In the genomic region with DNA sequence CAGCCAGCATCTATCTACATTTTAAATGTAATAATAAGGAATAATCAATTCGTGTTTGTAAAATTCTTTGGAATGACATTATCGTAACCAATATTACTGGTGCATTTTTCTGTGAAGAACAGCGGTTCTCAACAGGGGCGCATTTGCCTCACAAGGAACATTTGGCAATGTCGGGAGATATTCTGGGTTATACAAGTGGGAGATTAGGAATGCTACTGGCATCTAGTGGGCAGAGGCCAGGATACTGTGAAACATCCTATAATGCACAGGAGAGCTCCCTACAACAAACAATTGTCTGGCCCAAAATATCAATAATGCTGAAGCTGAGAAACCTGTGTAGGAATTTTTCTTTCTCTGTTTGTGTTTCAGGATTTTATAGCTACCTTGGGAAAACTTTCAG, we compare ENCODE assay signal across 18 cellular contexts. TPM values are rescaled to one million over a fixed set of nuclear protein-coding genes. Genes with fewer than 3 reads are reported as not detected.
DNase-seq lines count a peak whose midpoint lies in the region; ATAC-seq, FAIRE-seq and TF ChIP-seq lines count a peak whose summit lies in the region.
"Had no signal": no experiment of that assay in that cellular context is flagged by ENCODE, and none has a peak within 500 bp of the region (broad histone marks: within the 10 kb centered on the region; RNA-seq: fewer than 3 reads in every experiment).

No MANE protein-coding gene starts in this region.

- peaks cover 11 to 18% of the 10 kb centered on the region in 2 experiments for H3K4me1 Mint-ChIP-seq in H9
- H3K4me1 Mint-ChIP-seq: activated naive CD8-positive, alpha-beta T cell treated with anti-CD3 and anti-CD28 coated beads, Interleukin-2, amount 10 ng/mL, durations not matched to agents 7 days and 5 days had no signal

- no peak overlapping the region for H2BK120ac ChIP-seq in H9 (ENCODE audit: low read depth, low read length, poor library complexity, severe bottlenecking)

- no peak overlapping the region for H4K91ac ChIP-seq in H9 (ENCODE audit: insufficient read length, low read depth, low read length)

- no peak for TF ChIP-seq EP300 in A549 (IDR thresholded peaks at IDR 0.05)

- H3K36me3 ChIP-seq in SK-N-MC (ENCODE audit: insufficient read depth, low read length) (no peaks in the 10 kb centered on the region), hepatocyte (replicated peaks; ENCODE audit: insufficient read depth, low read depth) (no peaks in the 10 kb centered on the region)
- H3K36me3 ChIP-seq: SJSA1 had no signal

- H3K4me3 ChIP-seq in A549 (no peak overlapping the region), SK-N-MC (peak overlapping the region; percentile 59), hepatocyte (no peak overlapping the region)
- H3K4me3 ChIP-seq: coronary artery, SJSA1 had no signal

- H3T11ph ChIP-seq in H9 (ENCODE audit: low read length) = no peak overlapping the region

- DNase-seq in A549 (ENCODE audit: low read depth in 1 of 2, low spot score in 1 of 2) = peak in 1 of 2 experiments; percentile 9
- DNase-seq in H9 = no peak
- DNase-seq in SK-N-MC (ENCODE audit: low read depth, low spot score) = peak; percentile 35
- DNase-seq in hepatocyte (ENCODE audit: low spot score) = no peak
- no peak for DNase-seq in HEK293T (ENCODE audit: extremely low spot score)
- DNase-seq in A172 (ENCODE audit: low spot score) = no peak
- DNase-seq in stimulated activated CD4-positive, alpha-beta T cell treated with anti-CD3 and anti-CD28 coated beads, Interleukin-4, amount 100 ng/mL, for 1 hour = no peak
- DNase-seq: activated CD4-positive, CD25-positive, alpha-beta regulatory T cell; activated naive CD8-positive, alpha-beta T cell treated with anti-CD3 and anti-CD28 coated beads, Interleukin-2, amount 10 ng/mL, durations not matched to agents 7 days and 5 days; H7; NCI-H774; retina; stimulated activated CD4-positive, alpha-beta T cell treated with anti-CD3 and anti-CD28 coated beads, Interleukin-4, amount 100 ng/mL, for 4 hours had no signal

- H3K27me3 ChIP-seq in H9 (ENCODE audit: insufficient read depth, low read length) = no peaks in the 10 kb centered on the region
- H3K27me3 ChIP-seq in hepatocyte = no peaks in the 10 kb centered on the region
- H3K27me3 ChIP-seq: SJSA1 had no signal

- no peak overlapping the region for H2BK5ac ChIP-seq in H9 (ENCODE audit: insufficient read length, low read length)

- no peak overlapping the region for H2AFZ ChIP-seq in H9 (ENCODE audit: low read length)
- no peak overlapping the region for H2AFZ ChIP-seq in hepatocyte

- no peak overlapping the region for H4K8ac ChIP-seq in H9 (replicated peaks; ENCODE audit: insufficient read length, low read depth, low read length)

- POLR2A ChIA-PET in A549 (lab: Yijun Ruan, JAX) = interaction anchor here (0.7 kb wide), 1 partner anchor 85 kb away, joined by 3 read pairs; no protein-coding TSS in a partner anchor
- POLR2A ChIA-PET in HEK293T (lab: Yijun Ruan, JAX) = no interaction called here

- TF ChIP-seq RAD21 in A549 (conservative IDR thresholded peaks at IDR 0.05 in 1 of 2, IDR thresholded peaks at IDR 0.05 in 1 of 2) = peak in 1 of 2 experiments; percentile 38; a peak in 2 of 5 replicates

- peak; percentile 21; the same call in 1 of the 3 replicates for TF ChIP-seq CTCF in A549 (IDR thresholded peaks at IDR 0.05)
- TF ChIP-seq CTCF in H9 (conservative IDR thresholded peaks at IDR 0.05) = peak; percentile 42; the same call in 2 of the 3 replicates
- peak; percentile 20 for TF ChIP-seq CTCF in hepatocyte (IDR thresholded peaks at IDR 0.05; ENCODE audit: poor library complexity)

- H3K9me3 Mint-ChIP-seq in H9 = no peaks in the 10 kb centered on the region
- H3K9me3 Mint-ChIP-seq: activated naive CD8-positive, alpha-beta T cell treated with anti-CD3 and anti-CD28 coated beads, Interleukin-2, amount 10 ng/mL, durations not matched to agents 7 days and 5 days had no signal

- no peak for TF ChIP-seq POLR2A in A549 (IDR thresholded peaks at IDR 0.05; ENCODE audit: low read length)

- no peaks in the 10 kb centered on the region; the same call in 1 of the 2 replicates for H3K27me3 Mint-ChIP-seq in H9 (ENCODE audit: low read depth)

- ATAC-seq in A549 (peak; percentile 70 to 76; a peak in 3 of 6 replicates), HG02884 (IDR thresholded peaks at IDR 0.05; ENCODE audit: unreplicated experiment) (no peak)

- H3K27ac Mint-ChIP-seq in H9 = no peak overlapping the region
- H3K27ac Mint-ChIP-seq: activated naive CD8-positive, alpha-beta T cell treated with anti-CD3 and anti-CD28 coated beads, Interleukin-2, amount 10 ng/mL, durations not matched to agents 7 days and 5 days had no signal

- H3K14ac ChIP-seq in H9 (ENCODE audit: insufficient read depth, low read length) = no peak overlapping the region

- H2BK20ac ChIP-seq in H9 (ENCODE audit: low read depth, low read length, poor library complexity, severe bottlenecking) = no peak overlapping the region

- H3K23me2 ChIP-seq in H9 (ENCODE audit: insufficient read length, low read depth, low read length, poor library complexity, severe bottlenecking) = no peaks in the 10 kb centered on the region

- no peak overlapping the region for H3K18ac ChIP-seq in H9 (ENCODE audit: insufficient read length, low read depth, low read length)

- no peaks in the 10 kb centered on the region for H3K79me1 ChIP-seq in H9 (ENCODE audit: insufficient read depth, low read depth, low read length, poor library complexity, severe bottlenecking)

- H3K27ac ChIP-seq in A549 (no peak overlapping the region), H9 (ENCODE audit: insufficient read length, low read depth, low read length) (no peak overlapping the region), SK-N-MC (no peak overlapping the region), hepatocyte (no peak overlapping the region)
- H3K27ac ChIP-seq: C4-2B, coronary artery, SJSA1 had no signal

- H4K20me1 ChIP-seq in H9 (ENCODE audit: control insufficient read depth, insufficient read depth, insufficient read length) (no peaks in the 10 kb centered on the region), hepatocyte (ENCODE audit: insufficient read depth, poor library complexity, severe bottlenecking) (no peaks in the 10 kb centered on the region)

- H4K5ac ChIP-seq in H9 (ENCODE audit: insufficient read length, low read depth, low read length) = no peak overlapping the region

- no peak overlapping the region for H2BK15ac ChIP-seq in H9 (ENCODE audit: low read depth, low read length)

- H3K79me2 ChIP-seq in H9 (ENCODE audit: insufficient read depth, low read length) (no peaks in the 10 kb centered on the region), hepatocyte (no peaks in the 10 kb centered on the region)

- no peak overlapping the region for H3K23ac ChIP-seq in H9 (ENCODE audit: insufficient read length, low read depth, low read length)

- H3K4me2 ChIP-seq in A549 = no peak overlapping the region
- H3K4me2 ChIP-seq in H9 (ENCODE audit: insufficient read depth, insufficient read length, low read length) = no peak overlapping the region
- no peak overlapping the region for H3K4me2 ChIP-seq in hepatocyte

- H2AK5ac ChIP-seq in H9 (ENCODE audit: insufficient read length, low read length) = no peak overlapping the region

- H3K9ac ChIP-seq in H9 (ENCODE audit: extremely low read depth, insufficient read length, low read length) (no peak overlapping the region), SK-N-MC (ENCODE audit: insufficient read length) (peak overlapping the region; percentile 40)

- H3K4ac ChIP-seq in H9 (ENCODE audit: low read depth, low read length) = no peak overlapping the region

- H3K4me3 Mint-ChIP-seq in H9 = no peak overlapping the region
- H3K4me3 Mint-ChIP-seq: activated naive CD8-positive, alpha-beta T cell treated with anti-CD3 and anti-CD28 coated beads, Interleukin-2, amount 10 ng/mL, durations not matched to agents 7 days and 5 days had no signal

- no peak for FAIRE-seq in A549 (lab: Jason Lieb, UNC)
- FAIRE-seq: G401.6 had no signal

- CTCF ChIA-PET in A549 (lab: Yijun Ruan, JAX) (interaction anchor here (0.6 to 4.0 kb wide), 19 partner anchors 9 to 304 kb away, joined by 3 to 39 read pairs (median 6); no protein-coding TSS in a partner anchor), HEK293T (lab: Yijun Ruan, JAX) (interaction anchor here (0.8 to 2.5 kb wide), 14 partner anchors 10 to 304 kb away, joined by 3 to 26 read pairs (median 4); no protein-coding TSS in a partner anchor)

- WGBS in A549 (ENCODE audit: missing lambda C conversion rate) = 52% methylated on average over 5 of the region's 5 CpGs
- no CpG with 5 or more reads among the region's 5 CpGs for WGBS in H9 (ENCODE audit: extremely low coverage, insufficient read length, low lambda C conversion rate)
- WGBS in hepatocyte (ENCODE audit: low lambda C conversion rate, missing lambda C conversion rate) = 66% methylated on average over 5 of the region's 5 CpGs

- H3K9me2 ChIP-seq in hepatocyte (replicated peaks; ENCODE audit: insufficient read depth) = no peaks in the 10 kb centered on the region

- no peak overlapping the region for H3K56ac ChIP-seq in H9 (ENCODE audit: insufficient read length, low read depth, low read length)

- H3K9me3 ChIP-seq in A549 = no peaks in the 10 kb centered on the region
- H3K9me3 ChIP-seq in H9 (ENCODE audit: control insufficient read depth, low read depth, low read length) = no peaks in the 10 kb centered on the region
- no peaks in the 10 kb centered on the region for H3K9me3 ChIP-seq in SK-N-MC (ENCODE audit: low read depth, low read length)
- H3K9me3 ChIP-seq in hepatocyte (ENCODE audit: low read depth) = no peaks in the 10 kb centered on the region
- H3K9me3 ChIP-seq: SJSA1 had no signal

- peaks cover 3% of the 10 kb centered on the region; the same call in 1 of the 3 replicates for H3K4me1 ChIP-seq in A549
- no peaks in the 10 kb centered on the region for H3K4me1 ChIP-seq in H9 (ENCODE audit: insufficient read depth, low read length)
- no peaks in the 10 kb centered on the region for H3K4me1 ChIP-seq in hepatocyte (ENCODE audit: insufficient read depth)

- no peaks in the 10 kb centered on the region for H3K36me3 Mint-ChIP-seq in H9 (ENCODE audit: insufficient read depth in 1 of 3, low read depth in 3 of 3)
- H3K36me3 Mint-ChIP-seq: activated naive CD8-positive, alpha-beta T cell treated with anti-CD3 and anti-CD28 coated beads, Interleukin-2, amount 10 ng/mL, durations not matched to agents 7 days and 5 days had no signal

- no peak overlapping the region for H2BK12ac ChIP-seq in H9 (ENCODE audit: insufficient read length, low read depth, low read length)

TF ChIP-seq in HEK293T, 16 proteins besides CTCF, POLR2A, EP300 and RAD21 (continues in another document):
- no peak for TF ChIP-seq ELF4 (IDR thresholded peaks at IDR 0.05)
- TF ChIP-seq FOXA1 (IDR thresholded peaks at IDR 0.05) = no peak
- no peak for TF ChIP-seq L3MBTL2 (conservative IDR thresholded peaks at IDR 0.05)
- no peak for TF ChIP-seq NFRKB (IDR thresholded peaks at IDR 0.05)

RNA-seq across cellular contexts. Expression of a gene that starts 25.0 kb away (rescaled TPM):
- polyA plus RNA-seq in A549 (2011; rRNA removed) = 0.19 and 0.33 TPM in 2 replicates
- polyA plus RNA-seq in A549 (2012; cell fraction: cytosol; rRNA removed) = 0.06 TPM in 1 of 2 replicates, not detected in the other
- not detected in 2 replicates for polyA plus RNA-seq in A549 (2012; cell fraction: nucleus; rRNA removed)
- polyA plus RNA-seq in A549 (2017; fragmentation: RNase III; extraction: RNeasy Plus Mini Kit Qiagen cat#74134 plus additional on column Dnase treatment) = 0.09 to 0.21 TPM in 2 of 3 replicates, not detected in the other
- 0.44 and 0.91 TPM in 2 replicates for polyA minus RNA-seq in A549 (2011; rRNA and poly(A)+ RNA removed)
- 0.17 and 0.39 TPM in 2 replicates for total RNA-seq in H9 (2021)
- total RNA-seq in hepatocyte = 7.7 TPM in 2 replicates
- polyA plus RNA-seq in hepatocyte = 5.2 and 9.2 TPM in 2 replicates
- not detected in 2 replicates for total RNA-seq in A172 (2014; rRNA removed; shearing (Covaris generic))
- total RNA-seq: activated naive CD8-positive, alpha-beta T cell treated with anti-CD3 and anti-CD28 coated beads, Interleukin-2, amount 10 ng/mL, durations not matched to agents 7 days and 5 days; SJSA1 had no signal
